ENCODE assay signal across 26 cellular contexts in genomic region chr1:184641894-184642293, GRCh38.
A peak's percentile ranks its signal among the peaks of the same experiment; 100 is the strongest.
DNase-seq lines count a peak whose midpoint lies in the region; ATAC-seq, FAIRE-seq and TF ChIP-seq lines count a peak whose summit lies in the region.
"Had no signal": no experiment of that assay in that cellular context is flagged by ENCODE, and none has a peak within 500 bp of the region (broad histone marks: within the 10 kb centered on the region; RNA-seq: fewer than 3 reads in every experiment).

No MANE protein-coding gene starts in this region.

- TF ChIP-seq CTCF in right lobe of liver (IDR thresholded peaks at IDR 0.05) (no peak), HepG2 (CRISPR knock-in tag; IDR thresholded peaks at IDR 0.05) (no peak), WERI-Rb-1 (IDR thresholded peaks at IDR 0.05; ENCODE audit: low read depth, low read length) (no peak), esophagus muscularis mucosa (IDR thresholded peaks at IDR 0.05) (no peak)

- H3K27me3 ChIP-seq in right lobe of liver (no peaks in the 10 kb centered on the region), HepG2 (ENCODE audit: control insufficient read depth in 1 of 2, insufficient read depth in 2 of 2, low read length in 2 of 2) (no peaks in the 10 kb centered on the region; a peak in 2 of 5 replicates), WERI-Rb-1 (ENCODE audit: insufficient read depth, low read depth, severe bottlenecking) (no peaks in the 10 kb centered on the region), esophagus muscularis mucosa (no peaks in the 10 kb centered on the region)
- H3K27me3 ChIP-seq: BE2C; BLaER1 treated with 17β-estradiol and CSF1 and Interleukin-3, amounts not matched to agents 10 nM and 100 nM had no signal

- 45% methylated on average over 2 of the region's 2 CpGs for WGBS in right lobe of liver (ENCODE audit: insufficient coverage, low coverage, low lambda C conversion rate, missing lambda C conversion rate)
- WGBS in HepG2 (ENCODE audit: low lambda C conversion rate), result 0% methylated on average over 2 of the region's 2 CpGs
- WGBS in esophagus muscularis mucosa, result 90% methylated on average over 2 of the region's 2 CpGs

- CTCF ChIA-PET in HepG2 (lab: Yijun Ruan, JAX; ENCODE audit: low intra/inter-chr PET ratio, low total read pairs), result no interaction called here

- H4K20me1 ChIP-seq in HepG2 (ENCODE audit: insufficient read depth, low read length), result no peaks in the 10 kb centered on the region
- H4K20me1 ChIP-seq: BLaER1 treated with 17β-estradiol and CSF1 and Interleukin-3, amounts not matched to agents 10 nM and 100 nM had no signal

- no TSS peak for BruUV-seq in HepG2 (replicated peaks; lab: Mats Ljungman, UMichigan)

- peak in 2 of 3 donors; percentile 36 to 69 for DNase-seq in right lobe of liver
- DNase-seq in HepG2 (ENCODE audit: low spot score), result no peak
- peak; percentile 44 for DNase-seq in WERI-Rb-1
- DNase-seq in esophagus muscularis mucosa (ENCODE audit: extremely low spot score), result peak; percentile 14
- DNase-seq in superior temporal gyrus (ENCODE audit: extremely low spot score), result no peak
- no peak for DNase-seq in ecto neural progenitor cell (ENCODE audit: low spot score)
- DNase-seq: ACHN; AML-193; BE2C; CD4-positive, alpha-beta T cell; CD8-positive, alpha-beta memory T cell; DMS 273 treated with DMSO at 0.1 percent for 48 hours; DMS79; EL; GF-D8; GM23248; H7; HCEC 1CT had no signal

- in situ Hi-C loops in HepG2 (cut with HindIII; ENCODE audit: extremely low pct_ligation_motif_present, low pct_unique_long_range_greater_than_20kb), result no loop called here

- H2AFZ ChIP-seq in HepG2 (ENCODE audit: low read length), result no peak overlapping the region
- H2AFZ ChIP-seq: GM23248 had no signal

- H3K27ac ChIP-seq in right lobe of liver (no peak overlapping the region), HepG2 (ENCODE audit: extremely low read length, insufficient read depth, low read length) (no peak overlapping the region), WERI-Rb-1 (no peak overlapping the region), esophagus muscularis mucosa (replicated peaks in 1 of 4) (no peak overlapping the region)
- H3K27ac ChIP-seq: 22Rv1; A549; BLaER1 treated with 17β-estradiol and CSF1 and Interleukin-3, amounts not matched to agents 10 nM and 100 nM; GM23248 had no signal

- H3K79me2 ChIP-seq in HepG2 (ENCODE audit: insufficient read depth, low read length), result no peaks in the 10 kb centered on the region

- ATAC-seq in right lobe of liver (peak; percentile 23 to 69 (median 46)), HepG2 (no peak), GM21825 (IDR thresholded peaks at IDR 0.05; ENCODE audit: unreplicated experiment) (no peak)
- ATAC-seq: A549 had no signal

- POLR2A ChIA-PET in HepG2 (lab: Yijun Ruan, JAX), result no interaction called here

- intact Hi-C loops in right lobe of liver (cut with DNase I), result no loop called here
- intact Hi-C loops in HepG2 (cut with micrococcal nuclease; ENCODE audit: unreplicated experiment), result no loop called here
- intact Hi-C loops in esophagus muscularis mucosa (cut with DNase I), result no loop called here

- H3K9me3 ChIP-seq in right lobe of liver (no peaks in the 10 kb centered on the region), HepG2 (ENCODE audit: low read length) (no peaks in the 10 kb centered on the region), WERI-Rb-1 (ENCODE audit: severe bottlenecking) (no peaks in the 10 kb centered on the region), esophagus muscularis mucosa (no peaks in the 10 kb centered on the region)
- H3K9me3 ChIP-seq: A549, BE2C had no signal

- no peak overlapping the region for H3K9ac ChIP-seq in HepG2 (ENCODE audit: insufficient read depth, low read depth, low read length)
- H3K9ac ChIP-seq: BLaER1 treated with 17β-estradiol and CSF1 and Interleukin-3, amounts not matched to agents 10 nM and 100 nM; GM23248 had no signal

- no peak overlapping the region for H3K4me3 ChIP-seq in right lobe of liver
- H3K4me3 ChIP-seq in HepG2 (replicated peaks in 1 of 3; ENCODE audit: insufficient read depth in 1 of 3, low read depth in 2 of 3, low read length in 3 of 3), result no peak overlapping the region
- H3K4me3 ChIP-seq in WERI-Rb-1 (ENCODE audit: low read depth, low read length), result no peak overlapping the region
- no peak overlapping the region for H3K4me3 ChIP-seq in esophagus muscularis mucosa
- H3K4me3 ChIP-seq: A549; BLaER1 treated with 17β-estradiol and CSF1 and Interleukin-3, amounts not matched to agents 10 nM and 100 nM; GM23248 had no signal

- no peak overlapping the region for H3K4me2 ChIP-seq in HepG2 (ENCODE audit: low read depth, low read length)
- H3K4me2 ChIP-seq: A549; BLaER1 treated with 17β-estradiol and CSF1 and Interleukin-3, amounts not matched to agents 10 nM and 100 nM had no signal

- H3K36me3 ChIP-seq in right lobe of liver (no peaks in the 10 kb centered on the region), HepG2 (replicated peaks in 1 of 2; ENCODE audit: control insufficient read depth in 1 of 2, insufficient read depth in 2 of 2, low read length in 2 of 2) (no peaks in the 10 kb centered on the region), WERI-Rb-1 (no peaks in the 10 kb centered on the region), esophagus muscularis mucosa (no peaks in the 10 kb centered on the region)
- H3K36me3 ChIP-seq: BE2C; BLaER1 treated with 17β-estradiol and CSF1 and Interleukin-3, amounts not matched to agents 10 nM and 100 nM had no signal

- no peak for FAIRE-seq in HepG2 (lab: Jason Lieb, UNC)
- FAIRE-seq: A549, D721Med, GM12891, GM18507, H1 had no signal

- no peak for TF ChIP-seq EP300 in HepG2 (IDR thresholded peaks at IDR 0.05; ENCODE audit: low read depth in 2 of 2, low read length in 2 of 2)
- TF ChIP-seq EP300 in HepG2 (CRISPR knock-in tag; IDR thresholded peaks at IDR 0.05; ENCODE audit: borderline replicate concordance), result no peak
- no peak for TF ChIP-seq EP300 in esophagus muscularis mucosa (IDR thresholded peaks at IDR 0.05)

- TF ChIP-seq POLR2A in right lobe of liver (IDR thresholded peaks at IDR 0.05) (no peak), HepG2 (IDR thresholded peaks at IDR 0.05; ENCODE audit: insufficient read depth in 1 of 2, low read depth in 2 of 2, low read length in 2 of 2) (no peak), esophagus muscularis mucosa (IDR thresholded peaks at IDR 0.05; ENCODE audit: low read depth) (no peak)

- peaks cover 0 to 5% (median 0%) of the 10 kb centered on the region in 4 donors for H3K4me1 ChIP-seq in right lobe of liver
- H3K4me1 ChIP-seq in HepG2 (ENCODE audit: insufficient read depth, low read length), result no peaks in the 10 kb centered on the region
- H3K4me1 ChIP-seq in esophagus muscularis mucosa, result peaks cover 0 to 6% (median 5%) of the 10 kb centered on the region in 4 donors
- H3K4me1 ChIP-seq: A549; BLaER1 treated with 17β-estradiol and CSF1 and Interleukin-3, amounts not matched to agents 10 nM and 100 nM had no signal

- no peak for TF ChIP-seq RAD21 in HepG2 (CRISPR knock-in tag; IDR thresholded peaks at IDR 0.05)

TF ChIP-seq in HepG2, 621 proteins besides CTCF, POLR2A, EP300 and RAD21 (continues in another document):
- TF ChIP-seq ZBTB20 (CRISPR knock-in tag; IDR thresholded peaks at IDR 0.05; ENCODE audit: borderline replicate concordance, low read depth) (no peak), PLSCR1 (CRISPR knock-in tag; IDR thresholded peaks at IDR 0.05; ENCODE audit: borderline replicate concordance) (no peak), ZNF142 (CRISPR knock-in tag; IDR thresholded peaks at IDR 0.05) (no peak), KLF15 (CRISPR knock-in tag; IDR thresholded peaks at IDR 0.05; ENCODE audit: borderline replicate concordance) (no peak), ZNF12 (CRISPR knock-in tag; IDR thresholded peaks at IDR 0.05) (no peak), NR2C2 (CRISPR knock-in tag; IDR thresholded peaks at IDR 0.05; ENCODE audit: borderline replicate concordance) (no peak)

Comparison
In these comparisons a context has a peak if more than half of its experiments do, and no peak if none do; other contexts are left out.
1. ATAC-seq: peak in right lobe of liver (4 of 4); none in HepG2 (single experiment) and GM21825 (single experiment).
2. DNase-seq: peak in right lobe of liver (2 of 3), WERI-Rb-1 (single experiment) and esophagus muscularis mucosa (single experiment); none in HepG2 (single experiment), superior temporal gyrus (single experiment) and ecto neural progenitor cell (single experiment).